ENCODE assay signal across 27 cellular contexts in the genomic region with DNA sequence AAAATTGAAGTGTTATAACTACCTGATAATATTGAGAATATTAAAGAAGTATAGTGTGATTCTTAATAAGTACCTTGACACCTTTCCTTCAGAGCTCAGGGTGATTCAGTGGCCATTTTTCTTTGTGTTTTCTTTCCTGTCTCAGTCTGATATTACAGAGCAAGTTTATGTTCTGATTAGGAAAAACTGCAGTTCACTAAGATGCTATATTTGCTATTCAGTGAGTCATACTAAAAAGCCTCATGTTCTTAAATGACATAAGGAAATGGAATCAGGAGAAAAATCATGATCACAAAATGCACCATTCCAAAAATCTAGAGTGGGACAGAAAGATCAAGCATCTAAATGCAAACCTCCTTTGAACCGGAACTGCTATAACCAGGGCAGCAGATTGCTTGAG.
A peak's percentile ranks its signal among the peaks of the same experiment; 100 is the strongest.
DNase-seq lines count a peak whose midpoint lies in the region; ATAC-seq, FAIRE-seq and TF ChIP-seq lines count a peak whose summit lies in the region.
"Had no signal": no experiment of that assay in that cellular context is flagged by ENCODE, and none has a peak within 500 bp of the region (broad histone marks: within the 10 kb centered on the region; RNA-seq: fewer than 3 reads in every experiment).

No MANE protein-coding gene starts in this region.

- H3K27me3 ChIP-seq in mammary epithelial cell (ENCODE audit: insufficient read depth, low read length) (no peaks in the 10 kb centered on the region), astrocyte (ENCODE audit: insufficient read depth, low read length) (no peaks in the 10 kb centered on the region)
- H3K27me3 ChIP-seq: esophagus squamous epithelium, heart right ventricle had no signal

- no peaks in the 10 kb centered on the region for H3K27me3 Mint-ChIP-seq in MCF 10A (ENCODE audit: insufficient read depth, unreplicated experiment)
- no peaks in the 10 kb centered on the region for H3K27me3 Mint-ChIP-seq in astrocyte (ENCODE audit: low read depth, unreplicated experiment)
- H3K27me3 Mint-ChIP-seq: activated B cell treated with CpG ODN at 0.5 μM for 24 hours; activated T-cell treated with anti-CD3 and anti-CD28 coated beads, Interleukin-2, amount 50 U/mL, for 24 hours; B cell had no signal

- H3K36me3 ChIP-seq in mammary epithelial cell (ENCODE audit: insufficient read depth, low read length) (no peaks in the 10 kb centered on the region), astrocyte (ENCODE audit: insufficient read depth, low read length) (no peaks in the 10 kb centered on the region)
- H3K36me3 ChIP-seq: esophagus squamous epithelium, heart right ventricle had no signal

- H4K20me1 ChIP-seq in mammary epithelial cell (ENCODE audit: insufficient read depth, low read length) (no peaks in the 10 kb centered on the region), astrocyte (ENCODE audit: insufficient read depth, low read length) (no peaks in the 10 kb centered on the region)

- in situ Hi-C loops in mammary epithelial cell (cut with MboI; ENCODE audit: low sequenced_read_pairs in 2 of 2), result no loop called here

- H3K27ac Mint-ChIP-seq in MCF 10A (ENCODE audit: low read depth, unreplicated experiment), result no peak overlapping the region
- H3K27ac Mint-ChIP-seq in astrocyte (ENCODE audit: unreplicated experiment), result no peak overlapping the region
- H3K27ac Mint-ChIP-seq: activated B cell treated with CpG ODN at 0.5 μM for 24 hours; activated T-cell treated with anti-CD3 and anti-CD28 coated beads, Interleukin-2, amount 50 U/mL, for 24 hours; B cell; T-helper 2 cell treated with Interferon-gamma antibody and Interleukin-4, amounts not matched to agents 5 μg/mL and 100 μg/mL, for 36 hours had no signal

- no peak overlapping the region for H3K4me2 ChIP-seq in mammary epithelial cell (ENCODE audit: insufficient read depth, low read depth, low read length)
- H3K4me2 ChIP-seq in astrocyte (ENCODE audit: low read length), result no peak overlapping the region

- no peaks in the 10 kb centered on the region for H3K9me3 Mint-ChIP-seq in MCF 10A (ENCODE audit: unreplicated experiment)
- no peaks in the 10 kb centered on the region for H3K9me3 Mint-ChIP-seq in astrocyte (ENCODE audit: unreplicated experiment)
- H3K9me3 Mint-ChIP-seq: activated B cell treated with CpG ODN at 0.5 μM for 24 hours; activated T-cell treated with anti-CD3 and anti-CD28 coated beads, Interleukin-2, amount 50 U/mL, for 24 hours; T-helper 2 cell treated with Interferon-gamma antibody and Interleukin-4, amounts not matched to agents 5 μg/mL and 100 μg/mL, for 36 hours had no signal

- intact Hi-C loops in mammary epithelial cell (cut with micrococcal nuclease), result no loop called here
- intact Hi-C loops in MCF 10A (cut with micrococcal nuclease), result no loop called here

- no TSS peak for BruUV-seq in mammary epithelial cell (replicated peaks; lab: Mats Ljungman, UMichigan)
- no TSS peak for BruUV-seq in MCF 10A (replicated peaks; lab: Mats Ljungman, UMichigan)

- DNase-seq in mammary epithelial cell (no peak), MCF 10A (ENCODE audit: unreplicated experiment) (no peak), astrocyte (ENCODE audit: low read depth) (peak; percentile 30), fibroblast of the aortic adventitia (ENCODE audit: low read depth) (peak; percentile 43), HUDEP-2 (lab: John Stamatoyannopoulos, UW; ENCODE audit: unreplicated experiment in 76 of 76) (no peak)
- DNase-seq in activated CD4-positive, alpha-beta T cell treated with anti-CD3 and anti-CD28 coated beads for 4 hours, result no peak
- DNase-seq in activated effector memory CD4-positive, alpha-beta T cell treated with Interleukin-2 at 50 U/mL for 16 hours, result no peak
- DNase-seq: activated B cell treated with CpG ODN at 0.5 μM for 24 hours; activated CD8-positive, alpha-beta T cell treated with anti-CD3 and anti-CD28 coated beads, Interleukin-2, amount 10 ng/mL, durations not matched to agents 7 days and 5 days; activated naive CD4-positive, alpha-beta T cell treated with Interleukin-2 at 50 U/mL for 16 hours; activated T-cell treated with anti-CD3 and anti-CD28 coated beads, Interleukin-2, amount 50 U/mL, for 24 hours; anterior cingulate cortex; DND-41; effector CD4-positive, alpha-beta T cell; esophagus squamous epithelium; heart right ventricle; MV-4-11; NCI-H1694 treated with DMSO at 0.1 percent for 48 hours; NCI-H82; nucleus accumbens; substantia nigra had no signal

- H3K9me3 ChIP-seq in mammary epithelial cell (replicated peaks; ENCODE audit: insufficient read depth, low read length) (no peaks in the 10 kb centered on the region), astrocyte (ENCODE audit: insufficient read depth, low read depth, low read length) (no peaks in the 10 kb centered on the region)
- H3K9me3 ChIP-seq: esophagus squamous epithelium, heart right ventricle had no signal

- TF ChIP-seq CTCF in mammary epithelial cell (conservative IDR thresholded peaks at IDR 0.05 in 1 of 2, IDR thresholded peaks at IDR 0.05 in 1 of 2; ENCODE audit: extremely low read depth in 1 of 2, insufficient read depth in 1 of 2, low read depth in 1 of 2, low read length in 2 of 2), result no peak
- TF ChIP-seq CTCF in MCF 10A (IDR thresholded peaks at IDR 0.05; ENCODE audit: unreplicated experiment), result no peak
- TF ChIP-seq CTCF in astrocyte (IDR thresholded peaks at IDR 0.05; ENCODE audit: insufficient read depth, low read depth, low read length), result no peak
- TF ChIP-seq CTCF in fibroblast of the aortic adventitia (IDR thresholded peaks at IDR 0.05; ENCODE audit: insufficient read depth, low read length), result no peak

- POLR2A ChIA-PET in MCF 10A (lab: Yijun Ruan, JAX), result interaction anchor here (0.6 kb wide), 1 partner anchor 393 kb away, joined by 3 read pairs; no protein-coding TSS in a partner anchor

- CTCF ChIA-PET in mammary epithelial cell (lab: Charles Lee; ENCODE audit: low non-redundant PET) (no interaction called here), MCF 10A (lab: Yijun Ruan, JAX) (interaction anchor here (0.5 to 0.7 kb wide), 3 partner anchors 536 to 762 kb away, joined by 3 to 7 read pairs (median 3); no protein-coding TSS in a partner anchor)

- peaks cover 5% of the 10 kb centered on the region for H3K36me3 Mint-ChIP-seq in MCF 10A (ENCODE audit: insufficient read depth, unreplicated experiment)
- H3K36me3 Mint-ChIP-seq in astrocyte (ENCODE audit: low read depth, unreplicated experiment), result no peaks in the 10 kb centered on the region

- ATAC-seq in GM21447 (IDR thresholded peaks at IDR 0.05; ENCODE audit: unreplicated experiment), result no peak
- ATAC-seq: activated CD8-positive, alpha-beta T cell treated with anti-CD3 and anti-CD28 coated beads, Interleukin-2, amount 10 ng/mL, durations not matched to agents 7 days and 5 days; heart right ventricle; K562 had no signal

- no peak overlapping the region for H3K4me3 Mint-ChIP-seq in MCF 10A (ENCODE audit: unreplicated experiment)
- no peak overlapping the region for H3K4me3 Mint-ChIP-seq in astrocyte (ENCODE audit: unreplicated experiment)
- H3K4me3 Mint-ChIP-seq: activated B cell treated with CpG ODN at 0.5 μM for 24 hours; activated CD8-positive, alpha-beta T cell treated with anti-CD3 and anti-CD28 coated beads, Interleukin-2, amount 10 ng/mL, durations not matched to agents 7 days and 5 days; activated T-cell treated with anti-CD3 and anti-CD28 coated beads, Interleukin-2, amount 50 U/mL, for 24 hours; B cell; T-helper 2 cell treated with Interferon-gamma antibody and Interleukin-4, amounts not matched to agents 5 μg/mL and 100 μg/mL, for 36 hours had no signal

- 100% methylated on average over 1 of the region's 1 CpG for WGBS in mammary epithelial cell (ENCODE audit: low coverage, missing lambda C conversion rate)

- H2AFZ ChIP-seq in mammary epithelial cell (ENCODE audit: low read depth, low read length) (peak overlapping the region; percentile 1), astrocyte (ENCODE audit: low read depth, low read length) (no peak overlapping the region)

- dilution Hi-C loops in mammary epithelial cell (cut with HindIII; ENCODE audit: low sequenced_read_pairs), result no loop called here

- H3K4me1 Mint-ChIP-seq in MCF 10A (ENCODE audit: insufficient read depth, unreplicated experiment), result peaks cover 10% of the 10 kb centered on the region
- H3K4me1 Mint-ChIP-seq in astrocyte (ENCODE audit: low read depth, unreplicated experiment), result peaks cover 16% of the 10 kb centered on the region

- H3K27ac ChIP-seq in mammary epithelial cell (ENCODE audit: insufficient read depth, low read depth, low read length) (no peak overlapping the region), astrocyte (ENCODE audit: low read depth, low read length) (no peak overlapping the region)
- H3K27ac ChIP-seq: 22Rv1, esophagus squamous epithelium, heart right ventricle had no signal

- H3K4me3 ChIP-seq in mammary epithelial cell (replicated peaks in 1 of 3; ENCODE audit: insufficient read depth in 1 of 3, low read depth in 2 of 3, low read length in 3 of 3) (no peak overlapping the region), astrocyte (ENCODE audit: insufficient read depth, low read depth, low read length) (no peak overlapping the region), fibroblast of the aortic adventitia (ENCODE audit: low read depth, low read length) (no peak overlapping the region)
- H3K4me3 ChIP-seq: esophagus squamous epithelium, heart right ventricle, K562, lung had no signal

- peaks cover 5% of the 10 kb centered on the region for H3K4me1 ChIP-seq in mammary epithelial cell (ENCODE audit: insufficient read depth, low read length)
- H3K4me1 ChIP-seq in astrocyte (ENCODE audit: insufficient read depth, low read length), result peaks cover 17% of the 10 kb centered on the region

- no peak overlapping the region for H3K9ac ChIP-seq in mammary epithelial cell (ENCODE audit: insufficient read depth, low read length)
- no peak overlapping the region for H3K9ac ChIP-seq in astrocyte (ENCODE audit: low read length)

- peak; percentile 87 for FAIRE-seq in astrocyte (lab: Jason Lieb, UNC)
- FAIRE-seq: K562 had no signal

- no peaks in the 10 kb centered on the region for H3K79me2 ChIP-seq in mammary epithelial cell (ENCODE audit: insufficient read depth, low read length)
- H3K79me2 ChIP-seq in astrocyte (ENCODE audit: insufficient read depth, low read length), result no peaks in the 10 kb centered on the region

Comparison
In these comparisons a context has a peak if more than half of its experiments do, and no peak if none do; other contexts are left out.
1. DNase-seq: peak in astrocyte (single experiment) and fibroblast of the aortic adventitia (single experiment); none in mammary epithelial cell (single experiment), MCF 10A (single experiment), HUDEP-2 (0 of 76), activated CD4-positive, alpha-beta T cell treated with anti-CD3 and anti-CD28 coated beads for 4 hours (0 of 2) and activated effector memory CD4-positive, alpha-beta T cell treated with Interleukin-2 at 50 U/mL for 16 hours (single experiment).